In genomic region chr19:18328340-18329034, GRCh38 we compare ENCODE assay signal across 1 cellular context.
TF ChIP-seq lines count a peak whose summit lies in the region.

No MANE protein-coding gene starts in this region.

TF ChIP-seq in IMR-90, 13 proteins besides CTCF, POLR2A, EP300 and RAD21 (continued from another document):
- TF ChIP-seq FOS (IDR thresholded peaks at IDR 0.05; ENCODE audit: low read depth, low read length) (0 out of 2 replicates have a peak, but pooled peaks have one; percentile 12), NFE2L2 (IDR thresholded peaks at IDR 0.05; ENCODE audit: low read depth, low read length) (no peak), CHD1 (IDR thresholded peaks at IDR 0.05; ENCODE audit: low read depth, low read length) (no peak), CEBPB (IDR thresholded peaks at IDR 0.05; ENCODE audit: low read depth, low read length) (peak; percentile 39; the same call in 1 of the 2 replicates), MXI1 (IDR thresholded peaks at IDR 0.05; ENCODE audit: borderline replicate concordance, low read depth, low read length) (no peak), RFX5 (IDR thresholded peaks at IDR 0.05; ENCODE audit: low read depth, low read length) (peak; percentile 61), MAFK (IDR thresholded peaks at IDR 0.05; ENCODE audit: low read depth, low read length) (peak; percentile 66), RCOR1 (IDR thresholded peaks at IDR 0.05; ENCODE audit: insufficient replicate concordance, low read length) (no peak), BHLHE40 (IDR thresholded peaks at IDR 0.05; ENCODE audit: low read depth, low read length) (no peak), MAZ (IDR thresholded peaks at IDR 0.05; ENCODE audit: borderline replicate concordance, low read depth, low read length) (peak; percentile 50)
